Comparison of ENCODE assay signal across 31 cellular contexts in genomic region chr4:73676136-73676535, GRCh38. TPM values are rescaled to one million over a fixed set of nuclear protein-coding genes. Genes with fewer than 3 reads are reported as not detected.
A peak's percentile ranks its signal among the peaks of the same experiment; 100 is the strongest.
DNase-seq lines count a peak whose midpoint lies in the region; ATAC-seq, FAIRE-seq and TF ChIP-seq lines count a peak whose summit lies in the region.
"Had no signal": no experiment of that assay in that cellular context is flagged by ENCODE, and none has a peak within 500 bp of the region (broad histone marks: within the 10 kb centered on the region; RNA-seq: fewer than 3 reads in every experiment).

No MANE protein-coding gene starts in this region.

- no peak overlapping the region for H3K4me3 ChIP-seq in breast epithelium
- no peak overlapping the region for H3K4me3 ChIP-seq in Panc1 (ENCODE audit: low read depth in 2 of 2, low read length in 2 of 2)
- no peak overlapping the region for H3K4me3 ChIP-seq in esophagus squamous epithelium
- H3K4me3 ChIP-seq in OCI-LY7 (ENCODE audit: low read depth, low read length, poor library complexity, severe bottlenecking) = no peak overlapping the region
- H3K4me3 ChIP-seq: gastroesophageal sphincter, right atrium auricular region, suprapubic skin, upper lobe of right lung had no signal

- 40 to 83% methylated on average over 2 of the region's 2 CpGs for WGBS in esophagus squamous epithelium, 2 donors

- TF ChIP-seq CTCF in MCF 10A (IDR thresholded peaks at IDR 0.05; ENCODE audit: unreplicated experiment) (no peak), breast epithelium (IDR thresholded peaks at IDR 0.05) (no peak), Panc1 (IDR thresholded peaks at IDR 0.05) (no peak), esophagus squamous epithelium (IDR thresholded peaks at IDR 0.05) (no peak), OCI-LY7 (conservative IDR thresholded peaks at IDR 0.05; ENCODE audit: low read length) (no peak), D721Med (IDR thresholded peaks at IDR 0.05; ENCODE audit: insufficient read depth, missing control alignments) (no peak)

- H3K36me3 Mint-ChIP-seq in MCF 10A (ENCODE audit: insufficient read depth, unreplicated experiment) = no peaks in the 10 kb centered on the region
- H3K36me3 Mint-ChIP-seq: CD4-positive, CD25-positive, alpha-beta regulatory T cell had no signal

- no peak overlapping the region for H2AFZ ChIP-seq in OCI-LY7 (ENCODE audit: low read length)

- CTCF ChIA-PET in MCF 10A (lab: Yijun Ruan, JAX) = interaction anchor here (0.6 to 5.0 kb wide), 14 partner anchors 12 to 1076 kb away, joined by 3 to 35 read pairs (median 3); no protein-coding TSS in a partner anchor
- CTCF ChIA-PET in Panc1 (lab: Charles Lee) = no interaction called here
- CTCF ChIA-PET in OCI-LY7 (lab: Charles Lee; ENCODE audit: unreplicated experiment) = no interaction called here

- no peak overlapping the region for H3K4me2 ChIP-seq in OCI-LY7 (ENCODE audit: low read length)

- H3K9me3 ChIP-seq in breast epithelium (no peaks in the 10 kb centered on the region), Panc1 (ENCODE audit: control insufficient read depth, insufficient read depth, low read depth, low read length) (no peaks in the 10 kb centered on the region), esophagus squamous epithelium (no peaks in the 10 kb centered on the region), OCI-LY7 (ENCODE audit: low read length) (no peaks in the 10 kb centered on the region)
- H3K9me3 ChIP-seq: gastroesophageal sphincter, right atrium auricular region, suprapubic skin, upper lobe of right lung had no signal

- no peak for ATAC-seq in Panc1
- ATAC-seq: T-helper 17 cell had no signal

- no TSS peak for BruUV-seq in MCF 10A (replicated peaks; lab: Mats Ljungman, UMichigan)
- no TSS peak for BruUV-seq in Panc1 (replicated peaks; lab: Mats Ljungman, UMichigan)
- BruUV-seq in OCI-LY7 (replicated peaks; lab: Mats Ljungman, UMichigan) = no TSS peak

- no peak overlapping the region for H3K4me3 Mint-ChIP-seq in MCF 10A (ENCODE audit: unreplicated experiment)
- H3K4me3 Mint-ChIP-seq: activated naive CD4-positive, alpha-beta T cell treated with anti-CD3 and anti-CD28 coated beads for 36 hours; CD4-positive, CD25-positive, alpha-beta regulatory T cell; T-helper 17 cell had no signal

- peak overlapping the region; percentile 39 for H3K27ac Mint-ChIP-seq in MCF 10A (ENCODE audit: low read depth, unreplicated experiment)
- H3K27ac Mint-ChIP-seq: activated naive CD4-positive, alpha-beta T cell treated with anti-CD3 and anti-CD28 coated beads for 36 hours; CD4-positive, CD25-positive, alpha-beta regulatory T cell; T-helper 17 cell had no signal

- intact Hi-C loops in MCF 10A (cut with micrococcal nuclease) (no loop called here), breast epithelium (cut with DNase I; ENCODE audit: low total_unique reads) (loop anchor here (5.0 kb wide), 1 partner anchor 881 kb away; no protein-coding TSS in a partner anchor), Panc1 (cut with micrococcal nuclease; ENCODE audit: unreplicated experiment) (no loop called here), esophagus squamous epithelium (cut with DNase I) (loop anchor here (10.0 kb wide), 1 partner anchor 189 kb away; the partner anchor contains the start of gene CXCL1), OCI-LY7 (cut with micrococcal nuclease; ENCODE audit: unreplicated experiment) (no loop called here)

- in situ Hi-C loops in Panc1 (cut with HindIII; ENCODE audit: low pct_unique_long_range_greater_than_20kb, low sequenced_read_pairs) = no loop called here

- POLR2A ChIA-PET in MCF 10A (lab: Yijun Ruan, JAX) = interaction anchor here (0.6 to 4.0 kb wide), 10 partner anchors 10 to 439 kb away, joined by 3 to 15 read pairs (median 4); partner anchors contain the start of gene CXCL1
- POLR2A ChIA-PET in Panc1 (lab: Charles Lee) = no interaction called here
- POLR2A ChIA-PET in OCI-LY7 (lab: Charles Lee) = interaction anchor here (0.5 to 1.5 kb wide), 4 partner anchors 9 to 343 kb away, joined by 3 to 6 read pairs (median 3); no protein-coding TSS in a partner anchor

- no peaks in the 10 kb centered on the region for H4K20me1 ChIP-seq in OCI-LY7 (ENCODE audit: insufficient read depth, low read length)

- H3K79me2 ChIP-seq in OCI-LY7 (ENCODE audit: insufficient read depth, low read depth, low read length) = no peaks in the 10 kb centered on the region

- no peaks in the 10 kb centered on the region for H3K9me3 Mint-ChIP-seq in MCF 10A (ENCODE audit: unreplicated experiment)
- H3K9me3 Mint-ChIP-seq: activated naive CD4-positive, alpha-beta T cell treated with anti-CD3 and anti-CD28 coated beads for 36 hours had no signal

- H3K4me1 ChIP-seq in breast epithelium (no peaks in the 10 kb centered on the region), Panc1 (ENCODE audit: control insufficient read depth, insufficient read depth, low read length) (peaks cover 8% of the 10 kb centered on the region), esophagus squamous epithelium (peaks cover 14 to 71% (median 47%) of the 10 kb centered on the region in 3 donors), OCI-LY7 (ENCODE audit: insufficient read depth, low read length, poor library complexity, severe bottlenecking) (peaks cover 8% of the 10 kb centered on the region)
- H3K4me1 ChIP-seq: right atrium auricular region, upper lobe of right lung had no signal

- DNase-seq in MCF 10A (ENCODE audit: unreplicated experiment) (no peak), breast epithelium (ENCODE audit: low spot score in 2 of 2) (no peak), Panc1 (ENCODE audit: low read depth, low spot score) (no peak), esophagus squamous epithelium (lab: John Stamatoyannopoulos, UW) (no peak), OCI-LY7 (ENCODE audit: low spot score) (no peak), midbrain (lab: John Stamatoyannopoulos, UW) (no peak), D721Med (ENCODE audit: insufficient read length, low spot score) (no peak), OCI-M1 (lab: John Stamatoyannopoulos, UW) (no peak)
- DNase-seq: activated CD4-positive, alpha-beta T cell treated with anti-CD3 and anti-CD28 coated beads, Interleukin-2, amount 50 U/mL, for 48 hours; activated CD8-positive, alpha-beta memory T cell treated with anti-CD3 and anti-CD28 coated beads, Interleukin-2, amount 50 U/mL, for 4 hours; activated naive CD4-positive, alpha-beta T cell treated with anti-CD3 and anti-CD28 coated beads for 36 hours; CD4-positive, CD25-positive, alpha-beta regulatory T cell; dermis blood vessel endothelial cell; KG1; mesendoderm; MM.1S; NCI-H226; NCI-H82; small intestine; stimulated activated naive CD4-positive, alpha-beta T cell treated with Interleukin-2 at 50 U/mL for 16 hours; T-helper 17 cell; upper lobe of right lung had no signal

- H3K27me3 Mint-ChIP-seq in MCF 10A (ENCODE audit: insufficient read depth, unreplicated experiment) = no peaks in the 10 kb centered on the region
- H3K27me3 Mint-ChIP-seq: CD4-positive, CD25-positive, alpha-beta regulatory T cell; T-helper 17 cell had no signal

- H3K36me3 ChIP-seq in breast epithelium (no peaks in the 10 kb centered on the region), Panc1 (ENCODE audit: control insufficient read depth, insufficient read depth, low read length) (no peaks in the 10 kb centered on the region), esophagus squamous epithelium (no peaks in the 10 kb centered on the region), OCI-LY7 (ENCODE audit: insufficient read depth, low read length) (no peaks in the 10 kb centered on the region)
- H3K36me3 ChIP-seq: gastroesophageal sphincter, right atrium auricular region, suprapubic skin, upper lobe of right lung had no signal

- H3K4me1 Mint-ChIP-seq in MCF 10A (ENCODE audit: insufficient read depth, unreplicated experiment) = peaks cover 28% of the 10 kb centered on the region
- H3K4me1 Mint-ChIP-seq: CD4-positive, CD25-positive, alpha-beta regulatory T cell; T-helper 17 cell had no signal

- TF ChIP-seq POLR2A in breast epithelium (IDR thresholded peaks at IDR 0.05) = no peak
- TF ChIP-seq POLR2A in esophagus squamous epithelium (IDR thresholded peaks at IDR 0.05) = no peak

- FAIRE-seq in D721Med (lab: Jason Lieb, UNC) = no peak
- FAIRE-seq: A204.1, GM12891, H54, small intestine, TTC549 had no signal

- no peaks in the 10 kb centered on the region for H3K9me2 ChIP-seq in OCI-LY7 (ENCODE audit: insufficient read depth, low read length)

- H3K27ac ChIP-seq in breast epithelium = no peak overlapping the region
- H3K27ac ChIP-seq in Panc1 (ENCODE audit: low read length) = peak overlapping the region; percentile 71; the same call in 1 of the 2 replicates
- peak overlapping the region; percentile 58 to 81 (median 70) for H3K27ac ChIP-seq in esophagus squamous epithelium
- H3K27ac ChIP-seq in OCI-LY7 (ENCODE audit: low read depth, low read length, poor library complexity, severe bottlenecking) = no peak overlapping the region
- H3K27ac ChIP-seq: gastroesophageal sphincter, right atrium auricular region, suprapubic skin, upper lobe of right lung had no signal

- H3K27me3 ChIP-seq in breast epithelium (no peaks in the 10 kb centered on the region), Panc1 (ENCODE audit: control insufficient read depth, insufficient read depth, low read length) (no peaks in the 10 kb centered on the region), esophagus squamous epithelium (no peaks in the 10 kb centered on the region)
- H3K27me3 ChIP-seq: gastroesophageal sphincter, right atrium auricular region, suprapubic skin, upper lobe of right lung had no signal

RNA-seq across cellular contexts. Expression of gene RASSF6, which starts 55.9 kb away (rescaled TPM):
- total RNA-seq in MCF 10A (2022) (1.6 and 2.4 TPM in 2 replicates), breast epithelium (10 to 100 TPM in 1 of 3 donors, 1 to 10 TPM in 1, not detected in 1; 4.6 to 11.7 TPM), Panc1 (2021; ENCODE audit: unreplicated experiment) (0.15 TPM), esophagus squamous epithelium (1 to 10 TPM; 2.6 to 6.7 (median 4.3) TPM), OCI-LY7 (2022) (62.2 and 86.6 TPM in 2 replicates)
- 0.05 TPM for polyA plus RNA-seq in Panc1 (2012; ENCODE audit: insufficient read length)
- total RNA-seq in OCI-LY7 (2014; rRNA removed; shearing (Covaris generic)) = 32.5 and 48.3 TPM in 2 replicates
- total RNA-seq: activated naive CD4-positive, alpha-beta T cell treated with anti-CD3 and anti-CD28 coated beads for 36 hours; CD4-positive, CD25-positive, alpha-beta regulatory T cell; myocyte; right atrium auricular region; Right ventricle myocardium superior had no signal

Comparison
In these comparisons a context has a peak if more than half of its experiments do, and no peak if none do; other contexts are left out.
1. intact Hi-C loops: an anchor here in breast epithelium (5.0 kb wide) and esophagus squamous epithelium (10.0 kb wide); none called in MCF 10A, Panc1 and OCI-LY7.
2. H3K27ac ChIP-seq: peak in Panc1 (single experiment) and esophagus squamous epithelium (4 of 4); none in breast epithelium (0 of 2) and OCI-LY7 (single experiment).